ENCODE assay signal across 1 cellular context in the genomic region with DNA sequence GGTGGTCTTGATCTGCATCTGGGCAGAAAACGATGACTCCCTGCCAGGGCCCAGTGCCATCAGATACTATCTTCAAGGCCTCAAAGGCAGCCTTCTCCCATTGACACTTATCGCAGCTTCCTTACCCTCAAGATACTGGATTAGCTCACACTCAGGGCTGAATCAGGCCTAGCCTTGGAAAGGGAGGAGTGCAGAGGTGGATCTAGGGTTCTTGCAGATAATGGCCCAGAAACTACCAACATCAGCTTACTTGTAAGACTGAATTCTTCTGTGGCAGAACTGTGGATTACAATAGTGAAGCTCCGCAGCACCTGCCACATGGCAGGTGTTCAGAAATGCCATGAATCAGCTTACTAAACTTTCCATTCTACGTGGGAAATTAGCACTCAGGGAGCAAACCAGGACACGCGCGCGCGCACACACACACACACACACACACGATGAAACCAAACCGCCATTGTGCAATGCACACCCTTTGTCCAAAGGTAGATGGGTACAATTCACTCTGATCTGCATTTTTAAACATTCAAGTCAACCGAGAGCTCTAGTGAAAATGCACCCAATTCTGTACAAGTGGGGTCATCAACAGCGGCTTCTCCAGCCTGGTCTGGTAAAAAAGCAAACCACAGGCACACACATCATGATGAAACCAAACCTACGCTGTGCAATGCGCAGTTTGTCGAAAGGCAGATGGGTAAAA.
A peak's percentile ranks its signal among the peaks of the same experiment; 100 is the strongest.
TF ChIP-seq lines count a peak whose summit lies in the region.

No MANE protein-coding gene starts in this region.

TF ChIP-seq in HepG2, 621 proteins besides CTCF, POLR2A, EP300 and RAD21 (continued from another document and continues in another):
- TF ChIP-seq, protein P1, sequence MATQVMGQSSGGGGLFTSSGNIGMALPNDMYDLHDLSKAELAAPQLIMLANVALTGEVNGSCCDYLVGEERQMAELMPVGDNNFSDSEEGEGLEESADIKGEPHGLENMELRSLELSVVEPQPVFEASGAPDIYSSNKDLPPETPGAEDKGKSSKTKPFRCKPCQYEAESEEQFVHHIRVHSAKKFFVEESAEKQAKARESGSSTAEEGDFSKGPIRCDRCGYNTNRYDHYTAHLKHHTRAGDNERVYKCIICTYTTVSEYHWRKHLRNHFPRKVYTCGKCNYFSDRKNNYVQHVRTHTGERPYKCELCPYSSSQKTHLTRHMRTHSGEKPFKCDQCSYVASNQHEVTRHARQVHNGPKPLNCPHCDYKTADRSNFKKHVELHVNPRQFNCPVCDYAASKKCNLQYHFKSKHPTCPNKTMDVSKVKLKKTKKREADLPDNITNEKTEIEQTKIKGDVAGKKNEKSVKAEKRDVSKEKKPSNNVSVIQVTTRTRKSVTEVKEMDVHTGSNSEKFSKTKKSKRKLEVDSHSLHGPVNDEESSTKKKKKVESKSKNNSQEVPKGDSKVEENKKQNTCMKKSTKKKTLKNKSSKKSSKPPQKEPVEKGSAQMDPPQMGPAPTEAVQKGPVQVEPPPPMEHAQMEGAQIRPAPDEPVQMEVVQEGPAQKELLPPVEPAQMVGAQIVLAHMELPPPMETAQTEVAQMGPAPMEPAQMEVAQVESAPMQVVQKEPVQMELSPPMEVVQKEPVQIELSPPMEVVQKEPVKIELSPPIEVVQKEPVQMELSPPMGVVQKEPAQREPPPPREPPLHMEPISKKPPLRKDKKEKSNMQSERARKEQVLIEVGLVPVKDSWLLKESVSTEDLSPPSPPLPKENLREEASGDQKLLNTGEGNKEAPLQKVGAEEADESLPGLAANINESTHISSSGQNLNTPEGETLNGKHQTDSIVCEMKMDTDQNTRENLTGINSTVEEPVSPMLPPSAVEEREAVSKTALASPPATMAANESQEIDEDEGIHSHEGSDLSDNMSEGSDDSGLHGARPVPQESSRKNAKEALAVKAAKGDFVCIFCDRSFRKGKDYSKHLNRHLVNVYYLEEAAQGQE (IDR thresholded peaks at IDR 0.05; ENCODE audit: borderline replicate concordance in 1 of 2, low read depth in 1 of 2, low read length in 2 of 2): no peak
- peak; percentile 19; the same call in 1 of the 2 replicates for TF ChIP-seq SMC3 (IDR thresholded peaks at IDR 0.05; ENCODE audit: low read length)
- peak; percentile 61 for TF ChIP-seq MYC (CRISPR knock-in tag; IDR thresholded peaks at IDR 0.05; ENCODE audit: borderline replicate concordance)
- TF ChIP-seq ZNF331 (CRISPR knock-in tag; IDR thresholded peaks at IDR 0.05): no peak
- no peak for TF ChIP-seq ZNF788 (CRISPR knock-in tag; IDR thresholded peaks at IDR 0.05; ENCODE audit: borderline replicate concordance)
- TF ChIP-seq, protein P2, sequence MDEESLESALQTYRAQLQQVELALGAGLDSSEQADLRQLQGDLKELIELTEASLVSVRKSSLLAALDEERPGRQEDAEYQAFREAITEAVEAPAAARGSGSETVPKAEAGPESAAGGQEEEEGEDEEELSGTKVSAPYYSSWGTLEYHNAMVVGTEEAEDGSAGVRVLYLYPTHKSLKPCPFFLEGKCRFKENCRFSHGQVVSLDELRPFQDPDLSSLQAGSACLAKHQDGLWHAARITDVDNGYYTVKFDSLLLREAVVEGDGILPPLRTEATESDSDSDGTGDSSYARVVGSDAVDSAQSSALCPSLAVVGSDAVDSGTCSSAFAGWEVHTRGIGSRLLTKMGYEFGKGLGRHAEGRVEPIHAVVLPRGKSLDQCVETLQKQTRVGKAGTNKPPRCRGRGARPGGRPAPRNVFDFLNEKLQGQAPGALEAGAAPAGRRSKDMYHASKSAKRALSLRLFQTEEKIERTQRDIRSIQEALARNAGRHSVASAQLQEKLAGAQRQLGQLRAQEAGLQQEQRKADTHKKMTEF (CRISPR knock-in tag; IDR thresholded peaks at IDR 0.05): no peak; the same call in 1 of the 2 replicates
- no peak for TF ChIP-seq ZNF180 (CRISPR knock-in tag; IDR thresholded peaks at IDR 0.05; ENCODE audit: borderline replicate concordance, low read depth)
- TF ChIP-seq NFYB (CRISPR knock-in tag; IDR thresholded peaks at IDR 0.05): no peak
- TF ChIP-seq, protein P3, sequence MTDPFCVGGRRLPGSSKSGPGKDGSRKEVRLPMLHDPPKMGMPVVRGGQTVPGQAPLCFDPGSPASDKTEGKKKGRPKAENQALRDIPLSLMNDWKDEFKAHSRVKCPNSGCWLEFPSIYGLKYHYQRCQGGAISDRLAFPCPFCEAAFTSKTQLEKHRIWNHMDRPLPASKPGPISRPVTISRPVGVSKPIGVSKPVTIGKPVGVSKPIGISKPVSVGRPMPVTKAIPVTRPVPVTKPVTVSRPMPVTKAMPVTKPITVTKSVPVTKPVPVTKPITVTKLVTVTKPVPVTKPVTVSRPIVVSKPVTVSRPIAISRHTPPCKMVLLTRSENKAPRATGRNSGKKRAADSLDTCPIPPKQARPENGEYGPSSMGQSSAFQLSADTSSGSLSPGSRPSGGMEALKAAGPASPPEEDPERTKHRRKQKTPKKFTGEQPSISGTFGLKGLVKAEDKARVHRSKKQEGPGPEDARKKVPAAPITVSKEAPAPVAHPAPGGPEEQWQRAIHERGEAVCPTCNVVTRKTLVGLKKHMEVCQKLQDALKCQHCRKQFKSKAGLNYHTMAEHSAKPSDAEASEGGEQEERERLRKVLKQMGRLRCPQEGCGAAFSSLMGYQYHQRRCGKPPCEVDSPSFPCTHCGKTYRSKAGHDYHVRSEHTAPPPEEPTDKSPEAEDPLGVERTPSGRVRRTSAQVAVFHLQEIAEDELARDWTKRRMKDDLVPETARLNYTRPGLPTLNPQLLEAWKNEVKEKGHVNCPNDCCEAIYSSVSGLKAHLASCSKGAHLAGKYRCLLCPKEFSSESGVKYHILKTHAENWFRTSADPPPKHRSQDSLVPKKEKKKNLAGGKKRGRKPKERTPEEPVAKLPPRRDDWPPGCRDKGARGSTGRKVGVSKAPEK (CRISPR knock-in tag; IDR thresholded peaks at IDR 0.05; ENCODE audit: borderline replicate concordance): no peak
- no peak for TF ChIP-seq MZF1 (CRISPR knock-in tag; IDR thresholded peaks at IDR 0.05; ENCODE audit: borderline replicate concordance)
- no peak for TF ChIP-seq ARNT (IDR thresholded peaks at IDR 0.05)
- no peak for TF ChIP-seq ZNF839 (CRISPR knock-in tag; IDR thresholded peaks at IDR 0.05; ENCODE audit: borderline replicate concordance)
- TF ChIP-seq KDM1A (CRISPR knock-in tag; IDR thresholded peaks at IDR 0.05): no peak
- TF ChIP-seq PRMT3 (CRISPR knock-in tag; IDR thresholded peaks at IDR 0.05; ENCODE audit: borderline replicate concordance, low read depth): no peak
- TF ChIP-seq, protein P4, sequence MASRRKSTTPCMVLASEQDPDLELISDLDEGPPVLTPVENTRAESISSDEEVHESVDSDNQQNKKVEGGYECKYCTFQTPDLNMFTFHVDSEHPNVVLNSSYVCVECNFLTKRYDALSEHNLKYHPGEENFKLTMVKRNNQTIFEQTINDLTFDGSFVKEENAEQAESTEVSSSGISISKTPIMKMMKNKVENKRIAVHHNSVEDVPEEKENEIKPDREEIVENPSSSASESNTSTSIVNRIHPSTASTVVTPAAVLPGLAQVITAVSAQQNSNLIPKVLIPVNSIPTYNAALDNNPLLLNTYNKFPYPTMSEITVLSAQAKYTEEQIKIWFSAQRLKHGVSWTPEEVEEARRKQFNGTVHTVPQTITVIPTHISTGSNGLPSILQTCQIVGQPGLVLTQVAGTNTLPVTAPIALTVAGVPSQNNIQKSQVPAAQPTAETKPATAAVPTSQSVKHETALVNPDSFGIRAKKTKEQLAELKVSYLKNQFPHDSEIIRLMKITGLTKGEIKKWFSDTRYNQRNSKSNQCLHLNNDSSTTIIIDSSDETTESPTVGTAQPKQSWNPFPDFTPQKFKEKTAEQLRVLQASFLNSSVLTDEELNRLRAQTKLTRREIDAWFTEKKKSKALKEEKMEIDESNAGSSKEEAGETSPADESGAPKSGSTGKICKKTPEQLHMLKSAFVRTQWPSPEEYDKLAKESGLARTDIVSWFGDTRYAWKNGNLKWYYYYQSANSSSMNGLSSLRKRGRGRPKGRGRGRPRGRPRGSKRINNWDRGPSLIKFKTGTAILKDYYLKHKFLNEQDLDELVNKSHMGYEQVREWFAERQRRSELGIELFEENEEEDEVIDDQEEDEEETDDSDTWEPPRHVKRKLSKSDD (CRISPR knock-in tag; IDR thresholded peaks at IDR 0.05; ENCODE audit: low read depth): no peak
- TF ChIP-seq ZSCAN29 (CRISPR knock-in tag; conservative IDR thresholded peaks at IDR 0.05): no peak
- TF ChIP-seq DMAP1 (CRISPR knock-in tag; IDR thresholded peaks at IDR 0.05): no peak; the same call in 1 of the 2 replicates
- TF ChIP-seq SETDB1 (CRISPR knock-in tag; IDR thresholded peaks at IDR 0.05; ENCODE audit: borderline replicate concordance): no peak
- TF ChIP-seq ZFP37 (CRISPR knock-in tag; IDR thresholded peaks at IDR 0.05; ENCODE audit: borderline replicate concordance): no peak
- no peak for TF ChIP-seq TBP (CRISPR knock-in tag; IDR thresholded peaks at IDR 0.05)
- no peak for TF ChIP-seq SPEN (CRISPR knock-in tag; IDR thresholded peaks at IDR 0.05; ENCODE audit: low read depth)
- TF ChIP-seq NBN (conservative IDR thresholded peaks at IDR 0.05): no peak
- no peak for TF ChIP-seq HNF4G (IDR thresholded peaks at IDR 0.05; ENCODE audit: borderline replicate concordance, low read depth, low read length)
- TF ChIP-seq HNF4G (CRISPR knock-in tag; IDR thresholded peaks at IDR 0.05; ENCODE audit: borderline replicate concordance, low read depth): no peak
- TF ChIP-seq FOXM1 (CRISPR knock-in tag; IDR thresholded peaks at IDR 0.05): no peak
- no peak for TF ChIP-seq ZSCAN22 (CRISPR knock-in tag; IDR thresholded peaks at IDR 0.05)
- TF ChIP-seq SSRP1 (CRISPR knock-in tag; IDR thresholded peaks at IDR 0.05): no peak
- TF ChIP-seq, protein P5, sequence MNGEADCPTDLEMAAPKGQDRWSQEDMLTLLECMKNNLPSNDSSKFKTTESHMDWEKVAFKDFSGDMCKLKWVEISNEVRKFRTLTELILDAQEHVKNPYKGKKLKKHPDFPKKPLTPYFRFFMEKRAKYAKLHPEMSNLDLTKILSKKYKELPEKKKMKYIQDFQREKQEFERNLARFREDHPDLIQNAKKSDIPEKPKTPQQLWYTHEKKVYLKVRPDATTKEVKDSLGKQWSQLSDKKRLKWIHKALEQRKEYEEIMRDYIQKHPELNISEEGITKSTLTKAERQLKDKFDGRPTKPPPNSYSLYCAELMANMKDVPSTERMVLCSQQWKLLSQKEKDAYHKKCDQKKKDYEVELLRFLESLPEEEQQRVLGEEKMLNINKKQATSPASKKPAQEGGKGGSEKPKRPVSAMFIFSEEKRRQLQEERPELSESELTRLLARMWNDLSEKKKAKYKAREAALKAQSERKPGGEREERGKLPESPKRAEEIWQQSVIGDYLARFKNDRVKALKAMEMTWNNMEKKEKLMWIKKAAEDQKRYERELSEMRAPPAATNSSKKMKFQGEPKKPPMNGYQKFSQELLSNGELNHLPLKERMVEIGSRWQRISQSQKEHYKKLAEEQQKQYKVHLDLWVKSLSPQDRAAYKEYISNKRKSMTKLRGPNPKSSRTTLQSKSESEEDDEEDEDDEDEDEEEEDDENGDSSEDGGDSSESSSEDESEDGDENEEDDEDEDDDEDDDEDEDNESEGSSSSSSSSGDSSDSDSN (CRISPR knock-in tag; IDR thresholded peaks at IDR 0.05): no peak
- no peak for TF ChIP-seq SNRNP70 (IDR thresholded peaks at IDR 0.05; ENCODE audit: low read depth, low read length)
- TF ChIP-seq ZNF292 (CRISPR knock-in tag; IDR thresholded peaks at IDR 0.05; ENCODE audit: borderline replicate concordance, low read depth): no peak
- TF ChIP-seq, protein P6, sequence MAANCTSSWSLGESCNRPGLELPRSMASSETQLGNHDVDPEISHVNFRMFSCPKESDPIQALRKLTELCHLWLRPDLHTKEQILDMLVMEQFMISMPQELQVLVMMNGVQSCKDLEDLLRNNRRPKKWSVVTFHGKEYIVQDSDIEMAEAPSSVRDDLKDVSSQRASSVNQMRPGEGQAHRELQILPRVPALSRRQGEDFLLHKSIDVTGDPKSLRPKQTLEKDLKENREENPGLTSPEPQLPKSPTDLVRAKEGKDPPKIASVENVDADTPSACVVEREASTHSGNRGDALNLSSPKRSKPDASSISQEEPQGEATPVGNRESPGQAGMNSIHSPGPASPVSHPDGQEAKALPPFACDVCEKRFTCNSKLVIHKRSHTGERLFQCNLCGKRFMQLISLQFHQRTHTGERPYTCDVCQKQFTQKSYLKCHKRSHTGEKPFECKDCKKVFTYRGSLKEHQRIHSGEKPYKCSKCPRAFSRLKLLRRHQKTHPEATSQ (CRISPR knock-in tag; IDR thresholded peaks at IDR 0.05; ENCODE audit: borderline replicate concordance): 0 out of 2 replicates have a peak, but pooled peaks have one; percentile 57
- peak; percentile 26; the same call in 1 of the 2 replicates for TF ChIP-seq NAIF1 (CRISPR knock-in tag; IDR thresholded peaks at IDR 0.05; ENCODE audit: borderline replicate concordance)
- TF ChIP-seq, protein P7, sequence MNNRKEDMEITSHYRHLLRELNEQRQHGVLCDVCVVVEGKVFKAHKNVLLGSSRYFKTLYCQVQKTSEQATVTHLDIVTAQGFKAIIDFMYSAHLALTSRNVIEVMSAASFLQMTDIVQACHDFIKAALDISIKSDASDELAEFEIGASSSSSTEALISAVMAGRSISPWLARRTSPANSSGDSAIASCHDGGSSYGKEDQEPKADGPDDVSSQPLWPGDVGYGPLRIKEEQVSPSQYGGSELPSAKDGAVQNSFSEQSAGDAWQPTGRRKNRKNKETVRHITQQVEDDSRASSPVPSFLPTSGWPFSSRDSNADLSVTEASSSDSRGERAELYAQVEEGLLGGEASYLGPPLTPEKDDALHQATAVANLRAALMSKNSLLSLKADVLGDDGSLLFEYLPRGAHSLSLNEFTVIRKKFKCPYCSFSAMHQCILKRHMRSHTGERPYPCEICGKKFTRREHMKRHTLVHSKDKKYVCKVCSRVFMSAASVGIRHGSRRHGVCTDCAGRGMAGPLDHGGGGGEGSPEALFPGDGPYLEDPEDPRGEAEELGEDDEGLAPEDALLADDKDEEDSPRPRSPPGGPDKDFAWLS (CRISPR knock-in tag; IDR thresholded peaks at IDR 0.05; ENCODE audit: borderline replicate concordance): no peak
- TF ChIP-seq, protein P8, sequence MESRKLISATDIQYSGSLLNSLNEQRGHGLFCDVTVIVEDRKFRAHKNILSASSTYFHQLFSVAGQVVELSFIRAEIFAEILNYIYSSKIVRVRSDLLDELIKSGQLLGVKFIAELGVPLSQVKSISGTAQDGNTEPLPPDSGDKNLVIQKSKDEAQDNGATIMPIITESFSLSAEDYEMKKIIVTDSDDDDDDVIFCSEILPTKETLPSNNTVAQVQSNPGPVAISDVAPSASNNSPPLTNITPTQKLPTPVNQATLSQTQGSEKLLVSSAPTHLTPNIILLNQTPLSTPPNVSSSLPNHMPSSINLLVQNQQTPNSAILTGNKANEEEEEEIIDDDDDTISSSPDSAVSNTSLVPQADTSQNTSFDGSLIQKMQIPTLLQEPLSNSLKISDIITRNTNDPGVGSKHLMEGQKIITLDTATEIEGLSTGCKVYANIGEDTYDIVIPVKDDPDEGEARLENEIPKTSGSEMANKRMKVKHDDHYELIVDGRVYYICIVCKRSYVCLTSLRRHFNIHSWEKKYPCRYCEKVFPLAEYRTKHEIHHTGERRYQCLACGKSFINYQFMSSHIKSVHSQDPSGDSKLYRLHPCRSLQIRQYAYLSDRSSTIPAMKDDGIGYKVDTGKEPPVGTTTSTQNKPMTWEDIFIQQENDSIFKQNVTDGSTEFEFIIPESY (CRISPR knock-in tag; IDR thresholded peaks at IDR 0.05): no peak
- TF ChIP-seq SOX13 (IDR thresholded peaks at IDR 0.05): no peak
- TF ChIP-seq SOX13 (CRISPR knock-in tag; conservative IDR thresholded peaks at IDR 0.05 in 1 of 2, IDR thresholded peaks at IDR 0.05 in 1 of 2): peak in 1 of 2 experiments; percentile 37; a peak in 1 of 4 replicates
- no peak for TF ChIP-seq ZBTB8A (CRISPR knock-in tag; IDR thresholded peaks at IDR 0.05; ENCODE audit: borderline replicate concordance, low read depth)
- 0 out of 2 replicates have a peak, but pooled peaks have one; percentile 42 for TF ChIP-seq ZBTB7B (CRISPR knock-in tag; IDR thresholded peaks at IDR 0.05)
- TF ChIP-seq ZNF678 (CRISPR knock-in tag; IDR thresholded peaks at IDR 0.05): 0 out of 2 replicates have a peak, but pooled peaks have one; percentile 66
